In the genomic region with DNA sequence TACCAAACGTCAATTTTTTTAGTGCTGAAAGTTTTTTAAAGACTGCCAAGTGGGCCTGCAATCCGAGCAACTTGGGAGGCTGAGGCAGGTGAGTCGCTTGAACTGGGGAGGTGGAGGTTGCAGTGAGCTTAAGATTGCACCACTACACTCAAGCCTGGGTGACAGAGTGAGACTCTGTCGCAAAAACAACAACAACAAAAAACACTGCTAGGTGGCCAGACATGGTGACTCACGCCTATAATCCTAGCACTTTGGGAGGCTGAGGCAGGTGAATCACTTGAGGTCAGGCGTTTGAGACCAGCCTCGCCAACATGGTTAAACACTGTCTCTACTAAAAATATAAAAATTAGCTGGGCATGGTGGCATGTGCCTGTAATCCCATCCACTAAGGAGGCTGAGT, we compare ENCODE assay signal across 19 cellular contexts.
DNase-seq lines count a peak whose midpoint lies in the region; ATAC-seq and TF ChIP-seq lines count a peak whose summit lies in the region.
"Had no signal": no experiment of that assay in that cellular context is flagged by ENCODE, and none has a peak within 500 bp of the region (broad histone marks: within the 10 kb centered on the region; RNA-seq: fewer than 3 reads in every experiment).

No MANE protein-coding gene starts in this region.

- dilution Hi-C loops in mammary epithelial cell (cut with HindIII; ENCODE audit: low sequenced_read_pairs): no loop called here

- POLR2A ChIA-PET in activated CD8-positive, alpha-beta T cell treated with anti-CD3 and anti-CD28 coated beads, Interleukin-2, amount 10 ng/mL, durations not matched to agents 7 days and 5 days (lab: Charles Lee): no interaction called here
- POLR2A ChIA-PET in activated CD8-positive, alpha-beta T cell treated with anti-CD3 and anti-CD28 coated beads for 36 hours (lab: Charles Lee): no interaction called here

- H3K27me3 ChIP-seq in mammary epithelial cell (ENCODE audit: insufficient read depth, low read length) (no peaks in the 10 kb centered on the region), foreskin keratinocyte (no peaks in the 10 kb centered on the region)

- no peaks in the 10 kb centered on the region for H4K20me1 ChIP-seq in mammary epithelial cell (ENCODE audit: insufficient read depth, low read length)

- H3K36me3 ChIP-seq in mammary epithelial cell (ENCODE audit: insufficient read depth, low read length): no peaks in the 10 kb centered on the region

- no peak overlapping the region for H3K27ac Mint-ChIP-seq in activated CD8-positive, alpha-beta T cell treated with anti-CD3 and anti-CD28 coated beads, Interleukin-2, amount 10 ng/mL, durations not matched to agents 7 days and 5 days
- no peak overlapping the region for H3K27ac Mint-ChIP-seq in activated CD8-positive, alpha-beta T cell treated with anti-CD3 and anti-CD28 coated beads for 36 hours

- no peak overlapping the region for H3K4me2 ChIP-seq in mammary epithelial cell (ENCODE audit: insufficient read depth, low read depth, low read length)

- no peak overlapping the region for H2AFZ ChIP-seq in mammary epithelial cell (ENCODE audit: low read depth, low read length)

- no TSS peak for BruUV-seq in mammary epithelial cell (replicated peaks; lab: Mats Ljungman, UMichigan)

- no peaks in the 10 kb centered on the region for H3K36me3 Mint-ChIP-seq in activated CD8-positive, alpha-beta T cell treated with anti-CD3 and anti-CD28 coated beads, Interleukin-2, amount 10 ng/mL, durations not matched to agents 7 days and 5 days (ENCODE audit: low read depth)
- H3K36me3 Mint-ChIP-seq in activated CD8-positive, alpha-beta T cell treated with anti-CD3 and anti-CD28 coated beads for 36 hours (ENCODE audit: low read depth): no peaks in the 10 kb centered on the region

- H3K27me3 Mint-ChIP-seq in activated CD8-positive, alpha-beta T cell treated with anti-CD3 and anti-CD28 coated beads, Interleukin-2, amount 10 ng/mL, durations not matched to agents 7 days and 5 days (ENCODE audit: low read depth): peaks cover 6% of the 10 kb centered on the region
- peaks cover under 1% of the 10 kb centered on the region for H3K27me3 Mint-ChIP-seq in activated CD8-positive, alpha-beta T cell treated with anti-CD3 and anti-CD28 coated beads for 36 hours

- no peak overlapping the region for H3K27ac ChIP-seq in mammary epithelial cell (ENCODE audit: insufficient read depth, low read depth, low read length)
- H3K27ac ChIP-seq in foreskin keratinocyte: no peak overlapping the region
- H3K27ac ChIP-seq in substantia nigra (ENCODE audit: low read depth, low read length, poor library complexity, severe bottlenecking): no peak overlapping the region

- H3K79me2 ChIP-seq in mammary epithelial cell (ENCODE audit: insufficient read depth, low read length): no peaks in the 10 kb centered on the region

- no peaks in the 10 kb centered on the region for H3K9me3 Mint-ChIP-seq in activated CD8-positive, alpha-beta T cell treated with anti-CD3 and anti-CD28 coated beads, Interleukin-2, amount 10 ng/mL, durations not matched to agents 7 days and 5 days (ENCODE audit: insufficient read depth)
- H3K9me3 Mint-ChIP-seq in activated CD8-positive, alpha-beta T cell treated with anti-CD3 and anti-CD28 coated beads for 36 hours: no peaks in the 10 kb centered on the region

- no peak overlapping the region for H3K4me3 Mint-ChIP-seq in activated CD8-positive, alpha-beta T cell treated with anti-CD3 and anti-CD28 coated beads, Interleukin-2, amount 10 ng/mL, durations not matched to agents 7 days and 5 days
- no peak overlapping the region for H3K4me3 Mint-ChIP-seq in activated CD8-positive, alpha-beta T cell treated with anti-CD3 and anti-CD28 coated beads for 36 hours

- no peak overlapping the region for H3K9ac ChIP-seq in mammary epithelial cell (ENCODE audit: insufficient read depth, low read length)

- intact Hi-C loops in activated CD8-positive, alpha-beta T cell treated with anti-CD3 and anti-CD28 coated beads for 36 hours (cut with micrococcal nuclease): no loop called here
- intact Hi-C loops in mammary epithelial cell (cut with micrococcal nuclease): no loop called here

- H3K4me1 Mint-ChIP-seq in activated CD8-positive, alpha-beta T cell treated with anti-CD3 and anti-CD28 coated beads, Interleukin-2, amount 10 ng/mL, durations not matched to agents 7 days and 5 days (ENCODE audit: low read depth): no peaks in the 10 kb centered on the region
- no peaks in the 10 kb centered on the region for H3K4me1 Mint-ChIP-seq in activated CD8-positive, alpha-beta T cell treated with anti-CD3 and anti-CD28 coated beads for 36 hours (ENCODE audit: low read depth)

- no peak overlapping the region for H3K4me3 ChIP-seq in mammary epithelial cell (replicated peaks in 1 of 3; ENCODE audit: insufficient read depth in 1 of 3, low read depth in 2 of 3, low read length in 3 of 3)
- H3K4me3 ChIP-seq: GM12878 had no signal

- H3K4me1 ChIP-seq in mammary epithelial cell (ENCODE audit: insufficient read depth, low read length): no peaks in the 10 kb centered on the region
- no peaks in the 10 kb centered on the region for H3K4me1 ChIP-seq in foreskin keratinocyte
- H3K4me1 ChIP-seq: Caco-2 had no signal

- TF ChIP-seq CTCF in activated CD8-positive, alpha-beta T cell treated with anti-CD3 and anti-CD28 coated beads for 36 hours (IDR thresholded peaks at IDR 0.05): no peak
- TF ChIP-seq CTCF in mammary epithelial cell (conservative IDR thresholded peaks at IDR 0.05 in 1 of 2, IDR thresholded peaks at IDR 0.05 in 1 of 2; ENCODE audit: extremely low read depth in 1 of 2, insufficient read depth in 1 of 2, low read depth in 1 of 2, low read length in 2 of 2): no peak
- no peak for TF ChIP-seq CTCF in foreskin keratinocyte (conservative IDR thresholded peaks at IDR 0.05)

- in situ Hi-C loops in mammary epithelial cell (cut with MboI; ENCODE audit: low sequenced_read_pairs in 2 of 2): no loop called here

- H3K9me3 ChIP-seq in mammary epithelial cell (replicated peaks; ENCODE audit: insufficient read depth, low read length): peaks cover 2% of the 10 kb centered on the region
- H3K9me3 ChIP-seq: Caco-2 had no signal

- CTCF ChIA-PET in activated CD8-positive, alpha-beta T cell treated with anti-CD3 and anti-CD28 coated beads, Interleukin-2, amount 10 ng/mL, durations not matched to agents 7 days and 5 days (lab: Charles Lee): no interaction called here
- CTCF ChIA-PET in activated CD8-positive, alpha-beta T cell treated with anti-CD3 and anti-CD28 coated beads for 36 hours (lab: Charles Lee): no interaction called here
- CTCF ChIA-PET in mammary epithelial cell (lab: Charles Lee; ENCODE audit: low non-redundant PET): no interaction called here

- DNase-seq in activated CD8-positive, alpha-beta T cell treated with anti-CD3 and anti-CD28 coated beads, Interleukin-2, amount 10 ng/mL, durations not matched to agents 7 days and 5 days: peak; percentile 11
- no peak for DNase-seq in activated CD8-positive, alpha-beta T cell treated with anti-CD3 and anti-CD28 coated beads for 36 hours
- DNase-seq in mammary epithelial cell (peak; percentile 41), foreskin keratinocyte (no peak), substantia nigra (lab: John Stamatoyannopoulos, UW) (no peak), COR-L47 (lab: John Stamatoyannopoulos, UW) (no peak)
- DNase-seq: 8988T, Caco-2, DMS153, KBM-7, NCI-H1417 treated with DMSO at 0.1 percent for 48 hours, NCI-H187 treated with DMSO at 0.1 percent for 48 hours, NCI-H2227 treated with DMSO at 0.1 percent for 48 hours, NCI-H524 treated with DMSO at 0.1 percent for 48 hours had no signal

- WGBS in mammary epithelial cell (ENCODE audit: low coverage, missing lambda C conversion rate): 78% methylated on average over 4 of the region's 7 CpGs

- no peak for ATAC-seq in activated CD8-positive, alpha-beta T cell treated with anti-CD3 and anti-CD28 coated beads, Interleukin-2, amount 10 ng/mL, durations not matched to agents 7 days and 5 days
- no peak for ATAC-seq in activated CD8-positive, alpha-beta T cell treated with anti-CD3 and anti-CD28 coated beads for 36 hours
- peak; percentile 26 for ATAC-seq in foreskin keratinocyte
- no peak for ATAC-seq in GM21367 (IDR thresholded peaks at IDR 0.05; ENCODE audit: unreplicated experiment)
- no peak for ATAC-seq in HG02610 (IDR thresholded peaks at IDR 0.05; ENCODE audit: unreplicated experiment)
- ATAC-seq: GM12878, HepG2, Right ventricle myocardium inferior had no signal

Comparison
In these comparisons a context has a peak if more than half of its experiments do, and no peak if none do; other contexts are left out.
1. DNase-seq: peak in activated CD8-positive, alpha-beta T cell treated with anti-CD3 and anti-CD28 coated beads, Interleukin-2, amount 10 ng/mL, durations not matched to agents 7 days and 5 days (single experiment) and mammary epithelial cell (single experiment); none in activated CD8-positive, alpha-beta T cell treated with anti-CD3 and anti-CD28 coated beads for 36 hours (single experiment), foreskin keratinocyte (0 of 2), substantia nigra (0 of 49) and COR-L47 (single experiment).